ENCODE assay signal across 18 cellular contexts in the genomic region with DNA sequence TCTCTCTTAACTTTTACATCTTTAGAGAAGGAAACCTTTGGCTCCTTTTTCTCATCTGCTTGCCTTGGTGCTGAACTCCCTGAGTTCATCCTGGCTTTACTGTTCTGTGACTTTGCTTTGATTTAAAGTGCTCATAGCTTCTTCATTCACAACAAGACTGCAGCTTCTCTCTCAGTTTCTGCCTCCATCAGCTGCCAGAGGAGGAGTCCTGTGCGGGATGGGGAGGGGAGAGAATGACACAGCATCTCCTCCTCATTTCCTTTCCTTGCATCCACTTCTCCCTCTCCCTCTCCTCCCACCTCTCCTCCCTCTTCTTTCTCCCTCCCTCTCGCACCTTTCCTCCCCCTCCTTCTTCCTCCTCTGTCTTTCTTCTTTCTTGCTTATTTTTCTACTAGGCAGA. TPM values are rescaled to one million over a fixed set of nuclear protein-coding genes. Genes with fewer than 3 reads are reported as not detected.
DNase-seq lines count a peak whose midpoint lies in the region; ATAC-seq and TF ChIP-seq lines count a peak whose summit lies in the region.
"Had no signal": no experiment of that assay in that cellular context is flagged by ENCODE, and none has a peak within 500 bp of the region (broad histone marks: within the 10 kb centered on the region; RNA-seq: fewer than 3 reads in every experiment).

No MANE protein-coding gene starts in this region.

- H3K9me3 Mint-ChIP-seq in chondrocyte (ENCODE audit: low read depth), result peaks cover 3% of the 10 kb centered on the region
- no peaks in the 10 kb centered on the region for H3K9me3 Mint-ChIP-seq in stimulated activated naive B cell treated with anti-CD40 and anti-IgM and Interleukin-4, amounts not matched to agents 10 μg/mL and 1 μg/mL and 100 μg/mL, for 72 hours
- H3K9me3 Mint-ChIP-seq: CD8-positive, alpha-beta T cell had no signal

- no peak overlapping the region for H3K4ac ChIP-seq in mesendoderm (ENCODE audit: low read depth, low read length)

- H3K56ac ChIP-seq in mesendoderm (ENCODE audit: low read length), result peak overlapping the region; percentile 42

- no peak overlapping the region for H4K5ac ChIP-seq in mesendoderm (ENCODE audit: low read length)

- H3K27ac ChIP-seq in mesendoderm (ENCODE audit: low read depth, low read length), result no peak overlapping the region
- H3K27ac ChIP-seq: neutrophil, thoracic aorta had no signal

- no peak overlapping the region for H3K18ac ChIP-seq in mesendoderm (ENCODE audit: low read length)

- no peak overlapping the region for H3K4me3 Mint-ChIP-seq in chondrocyte (ENCODE audit: unreplicated experiment)
- H3K4me3 Mint-ChIP-seq in stimulated activated naive B cell treated with anti-CD40 and anti-IgM and Interleukin-4, amounts not matched to agents 10 μg/mL and 1 μg/mL and 100 μg/mL, for 72 hours, result no peak overlapping the region
- H3K4me3 Mint-ChIP-seq: CD8-positive, alpha-beta T cell had no signal

- peak overlapping the region; percentile 49 for H3K27ac Mint-ChIP-seq in chondrocyte (ENCODE audit: unreplicated experiment)
- no peak overlapping the region for H3K27ac Mint-ChIP-seq in stimulated activated naive B cell treated with anti-CD40 and anti-IgM and Interleukin-4, amounts not matched to agents 10 μg/mL and 1 μg/mL and 100 μg/mL, for 72 hours
- H3K27ac Mint-ChIP-seq: CD8-positive, alpha-beta T cell had no signal

- ATAC-seq in stimulated activated naive B cell treated with anti-CD40 and anti-IgM and Interleukin-4, amounts not matched to agents 10 μg/mL and 1 μg/mL and 100 μg/mL, for 72 hours (replicated peaks), result no peak
- ATAC-seq: CD8-positive, alpha-beta T cell had no signal

- H2BK5ac ChIP-seq in mesendoderm (ENCODE audit: low read length), result no peak overlapping the region

- no peaks in the 10 kb centered on the region for H3K27me3 ChIP-seq in mesendoderm (ENCODE audit: insufficient read depth, low read length, poor library complexity)
- H3K27me3 ChIP-seq: neutrophil had no signal

- no CpG with 5 or more reads among the region's 2 CpGs for WGBS in mesendoderm (ENCODE audit: extremely low coverage, insufficient coverage, low lambda C conversion rate)

- H3K4me3 ChIP-seq in mesendoderm (ENCODE audit: low read length), result no peak overlapping the region
- H3K4me3 ChIP-seq: thoracic aorta had no signal

- TF ChIP-seq CTCF in chondrocyte (IDR thresholded peaks at IDR 0.05), result no peak

- no peak overlapping the region for H3K23ac ChIP-seq in mesendoderm (ENCODE audit: low read length)

- H3K4me2 ChIP-seq in mesendoderm (ENCODE audit: low read length), result no peak overlapping the region

- H2BK15ac ChIP-seq in mesendoderm (replicated peaks; ENCODE audit: low read depth), result no peak overlapping the region

- no peaks in the 10 kb centered on the region for H3K27me3 Mint-ChIP-seq in chondrocyte (ENCODE audit: low read depth)
- H3K27me3 Mint-ChIP-seq in stimulated activated naive B cell treated with anti-CD40 and anti-IgM and Interleukin-4, amounts not matched to agents 10 μg/mL and 1 μg/mL and 100 μg/mL, for 72 hours, result peaks cover 0 to 4% of the 10 kb centered on the region in 2 donors

- no peak overlapping the region for H2AK5ac ChIP-seq in mesendoderm (ENCODE audit: low read length)

- no peaks in the 10 kb centered on the region for H3K79me2 ChIP-seq in mesendoderm (ENCODE audit: control insufficient read depth, insufficient read depth, low read length)

- peaks cover 20% of the 10 kb centered on the region for H3K4me1 Mint-ChIP-seq in chondrocyte (ENCODE audit: low read depth)
- H3K4me1 Mint-ChIP-seq in stimulated activated naive B cell treated with anti-CD40 and anti-IgM and Interleukin-4, amounts not matched to agents 10 μg/mL and 1 μg/mL and 100 μg/mL, for 72 hours, result no peaks in the 10 kb centered on the region

- no peak overlapping the region for H4K8ac ChIP-seq in mesendoderm (ENCODE audit: low read depth, low read length)

- no peaks in the 10 kb centered on the region for H3K36me3 ChIP-seq in mesendoderm (ENCODE audit: control insufficient read depth, insufficient read depth, low read length)
- H3K36me3 ChIP-seq: neutrophil, thoracic aorta had no signal

- no peaks in the 10 kb centered on the region for H3K4me1 ChIP-seq in mesendoderm (ENCODE audit: control insufficient read depth, low read depth, low read length)

- no peak overlapping the region for H3K9ac ChIP-seq in mesendoderm (ENCODE audit: low read length)

- DNase-seq in ELR (ENCODE audit: low read depth), result peak; percentile 45
- peak; percentile 48 for DNase-seq in NCI-H226
- no peak for DNase-seq in chondrocyte (ENCODE audit: low spot score)
- peak; percentile 82 for DNase-seq in mesendoderm
- no peak for DNase-seq in GM19240 (ENCODE audit: insufficient read length, low spot score)
- no peak for DNase-seq in SW480 (ENCODE audit: low spot score)
- no peak for DNase-seq in stimulated activated naive B cell treated with anti-CD40 and anti-IgM and Interleukin-4, amounts not matched to agents 10 μg/mL and 1 μg/mL and 100 μg/mL, for 72 hours
- no peak for DNase-seq in stimulated activated CD4-positive, alpha-beta T cell treated with anti-CD3 and anti-CD28 coated beads, Interleukin-4, amount 100 ng/mL, for 4 hours
- DNase-seq: activated T-cell treated with anti-CD3 and anti-CD28 coated beads for 4 hours; CD8-positive, alpha-beta T cell; NCI-H1092 treated with DMSO at 0.1 percent for 48 hours; NCI-H526 treated with DMSO at 0.1 percent for 48 hours; SIG-M5 had no signal

- no peak overlapping the region for H2BK120ac ChIP-seq in mesendoderm (ENCODE audit: low read depth, low read length)

- no peaks in the 10 kb centered on the region for H3K79me1 ChIP-seq in mesendoderm (ENCODE audit: low read length)

- no peaks in the 10 kb centered on the region for H3K36me3 Mint-ChIP-seq in chondrocyte (ENCODE audit: low read depth)
- H3K36me3 Mint-ChIP-seq in stimulated activated naive B cell treated with anti-CD40 and anti-IgM and Interleukin-4, amounts not matched to agents 10 μg/mL and 1 μg/mL and 100 μg/mL, for 72 hours, result no peaks in the 10 kb centered on the region
- H3K36me3 Mint-ChIP-seq: CD8-positive, alpha-beta T cell had no signal

RNA-seq across cellular contexts. Expression of a gene that starts 42.0 kb away (rescaled TPM):
- total RNA-seq in chondrocyte, result not detected in 3 replicates
- not detected for polyA plus RNA-seq in mesendoderm (2013, experiment 1 of 2)
- not detected for polyA plus RNA-seq in mesendoderm (2013, experiment 2 of 2)
- total RNA-seq: CD8-positive, alpha-beta T cell; HT-29; lower leg skin; thoracic aorta had no signal
- polyA plus RNA-seq: adipose tissue had no signal

Comparison
In these comparisons a context has a peak if more than half of its experiments do, and no peak if none do; other contexts are left out.
1. DNase-seq: peak in ELR (single experiment), NCI-H226 (single experiment) and mesendoderm (single experiment); none in chondrocyte (single experiment), GM19240 (single experiment), SW480 (single experiment), stimulated activated naive B cell treated with anti-CD40 and anti-IgM and Interleukin-4, amounts not matched to agents 10 μg/mL and 1 μg/mL and 100 μg/mL, for 72 hours (single experiment) and stimulated activated CD4-positive, alpha-beta T cell treated with anti-CD3 and anti-CD28 coated beads, Interleukin-4, amount 100 ng/mL, for 4 hours (0 of 2).